ENCODE assay signal across 13 cellular contexts in the genomic region with DNA sequence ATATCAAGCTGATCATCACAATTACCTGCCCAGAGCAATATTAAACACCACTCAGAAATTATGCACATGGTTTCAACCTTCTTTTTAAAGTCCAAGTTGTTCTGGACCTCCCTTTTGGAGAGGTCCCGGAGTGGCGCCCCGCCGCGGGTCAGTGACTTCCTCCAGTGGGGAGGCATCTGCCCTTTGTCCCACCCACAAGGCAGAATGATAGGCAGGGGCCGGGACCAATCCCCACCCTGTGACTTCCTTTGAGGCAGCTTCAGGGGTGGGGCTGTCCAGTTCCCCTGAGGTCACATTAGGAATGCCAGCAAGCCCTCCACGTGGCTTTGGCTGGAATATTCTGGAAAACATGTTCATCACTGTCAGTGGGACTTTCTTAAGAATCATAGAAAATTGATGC.
DNase-seq lines count a peak whose midpoint lies in the region; ATAC-seq, FAIRE-seq and TF ChIP-seq lines count a peak whose summit lies in the region.
"Had no signal": no experiment of that assay in that cellular context is flagged by ENCODE, and none has a peak within 500 bp of the region (broad histone marks: within the 10 kb centered on the region; RNA-seq: fewer than 3 reads in every experiment).

No MANE protein-coding gene starts in this region.

- DNase-seq in Right ventricle myocardium inferior (ENCODE audit: missing footprints) (peak; percentile 70), right atrium auricular region (ENCODE audit: low spot score) (no peak), K562 (ENCODE audit: extremely low read depth in 1 of 4, low spot score in 3 of 4) (peak; percentile 68 to 90 (median 88)), left lung (no peak), NCI-H146 treated with DMSO at 0.1 percent for 48 hours (lab: John Stamatoyannopoulos, UW; ENCODE audit: unreplicated experiment) (no peak), dermis blood vessel endothelial cell (no peak), PC-9 (no peak)
- DNase-seq: activated T-cell treated with anti-CD3 and anti-CD28 coated beads for 4 hours, DMS79, NCI-H510A treated with DMSO at 0.1 percent for 48 hours had no signal

- H3K27ac ChIP-seq in right atrium auricular region (no peak overlapping the region), K562 (ENCODE audit: extremely low read depth, low read depth, low read length) (no peak overlapping the region), left lung (no peak overlapping the region), PC-9 (no peak overlapping the region)

- H3K27me3 ChIP-seq in right atrium auricular region (no peaks in the 10 kb centered on the region), K562 (ENCODE audit: control insufficient read depth in 2 of 2, insufficient read depth in 2 of 2, low read length in 2 of 2) (peaks cover 12 to 39% of the 10 kb centered on the region in 2 experiments; a peak in 3 of 5 replicates), left lung (peaks cover 0 to 6% of the 10 kb centered on the region in 2 donors), PC-9 (ENCODE audit: insufficient read depth, low read depth) (no peaks in the 10 kb centered on the region)
- H3K27me3 ChIP-seq: gastrocnemius medialis had no signal

- H3K9ac ChIP-seq in K562 (ENCODE audit: insufficient read depth in 1 of 2, low read depth in 2 of 2, low read length in 2 of 2) = no peak overlapping the region

- POLR2A ChIA-PET in K562 (lab: Yijun Ruan, JAX) (no interaction called here), PC-9 (lab: Charles Lee; ENCODE audit: unreplicated experiment) (no interaction called here)

- peak; percentile 32 for FAIRE-seq in K562 (lab: Jason Lieb, UNC)

- BruUV-seq in K562 (replicated peaks; lab: Mats Ljungman, UMichigan) (no TSS peak), PC-9 (replicated peaks; lab: Mats Ljungman, UMichigan) (no TSS peak)

- H3K4me1 ChIP-seq in right atrium auricular region (peaks cover 0 to 18% of the 10 kb centered on the region in 2 donors), K562 (replicated peaks in 1 of 2; ENCODE audit: control insufficient read depth in 2 of 2, insufficient read depth in 2 of 2, low read length in 2 of 2) (no peaks in the 10 kb centered on the region), left lung (no peaks in the 10 kb centered on the region), PC-9 (replicated peaks; ENCODE audit: insufficient read depth) (peaks cover 67% of the 10 kb centered on the region)
- H3K4me1 ChIP-seq: HAP-1 had no signal

- H2AFZ ChIP-seq in K562 (ENCODE audit: low read depth, low read length) = no peak overlapping the region
- no peak overlapping the region for H2AFZ ChIP-seq in PC-9

- ATAC-seq in Right ventricle myocardium inferior = no peak
- ATAC-seq in K562 = peak; percentile 99
- peak; percentile 17 for ATAC-seq in left lung
- ATAC-seq in HG02884 (IDR thresholded peaks at IDR 0.05; ENCODE audit: unreplicated experiment) = no peak
- ATAC-seq: gastrocnemius medialis had no signal

- intact Hi-C loops in Right ventricle myocardium inferior (cut with DNase I) = loop anchor here (2.0 kb wide), 1 partner anchor 367 kb away; no protein-coding TSS in a partner anchor
- intact Hi-C loops in K562 (cut with micrococcal nuclease) = no loop called here
- intact Hi-C loops in left lung (cut with DNase I) = no loop called here
- intact Hi-C loops in PC-9 (cut with micrococcal nuclease; ENCODE audit: unreplicated experiment) = no loop called here

- H3K9me3 ChIP-seq in right atrium auricular region (no peaks in the 10 kb centered on the region), K562 (replicated peaks; ENCODE audit: control insufficient read depth, insufficient read depth, low read depth, low read length) (no peaks in the 10 kb centered on the region), left lung (no peaks in the 10 kb centered on the region), PC-9 (ENCODE audit: insufficient read depth, low read depth) (no peaks in the 10 kb centered on the region)
- H3K9me3 ChIP-seq: gastrocnemius medialis, HAP-1 had no signal

- CTCF ChIA-PET in K562 (lab: Yijun Ruan, JAX; ENCODE audit: low intra/inter-chr PET ratio) = no interaction called here
- CTCF ChIA-PET in PC-9 (lab: Charles Lee) = no interaction called here

- TF ChIP-seq CTCF in right atrium auricular region (IDR thresholded peaks at IDR 0.05) = no peak
- no peak for TF ChIP-seq CTCF in K562 (IDR thresholded peaks at IDR 0.05 in 2 of 3, conservative IDR thresholded peaks at IDR 0.05 in 1 of 3; ENCODE audit: insufficient read depth in 2 of 3, low read depth in 1 of 3, low read length in 3 of 3)
- no peak for TF ChIP-seq CTCF in left lung (IDR thresholded peaks at IDR 0.05)
- TF ChIP-seq CTCF in PC-9 (conservative IDR thresholded peaks at IDR 0.05) = no peak

- no peak for TF ChIP-seq RAD21 in K562 (CRISPR knock-in tag; conservative IDR thresholded peaks at IDR 0.05 in 1 of 2, IDR thresholded peaks at IDR 0.05 in 1 of 2)

- H3K36me3 ChIP-seq in right atrium auricular region (no peaks in the 10 kb centered on the region), K562 (ENCODE audit: control insufficient read depth, insufficient read depth, low read length) (no peaks in the 10 kb centered on the region), left lung (no peaks in the 10 kb centered on the region), PC-9 (ENCODE audit: low read depth) (no peaks in the 10 kb centered on the region)
- H3K36me3 ChIP-seq: gastrocnemius medialis, HAP-1 had no signal

- no peak for TF ChIP-seq POLR2A in K562 (conservative IDR thresholded peaks at IDR 0.05)

- WGBS in K562 (ENCODE audit: insufficient coverage, low coverage, missing lambda C conversion rate) = 0% methylated on average over 7 of the region's 7 CpGs

- H3F3A ChIP-seq in PC-9 (ENCODE audit: insufficient read depth, low read depth) = peaks cover 38% of the 10 kb centered on the region

- in situ Hi-C loops in K562 (cut with MboI) = no loop called here

- TF ChIP-seq EP300 in K562 (IDR thresholded peaks at IDR 0.05; ENCODE audit: low read length) = no peak

- H3K79me2 ChIP-seq in K562 (ENCODE audit: control insufficient read depth, insufficient read depth, low read length) = no peaks in the 10 kb centered on the region
- H3K79me2 ChIP-seq in PC-9 (ENCODE audit: low read depth) = no peaks in the 10 kb centered on the region

- H4K20me1 ChIP-seq in K562 (replicated peaks; ENCODE audit: control insufficient read depth, insufficient read depth, low read length) = no peaks in the 10 kb centered on the region; the same call in 1 of the 2 replicates
- no peaks in the 10 kb centered on the region for H4K20me1 ChIP-seq in PC-9 (ENCODE audit: insufficient read depth)

- H3K4me3 ChIP-seq in right atrium auricular region (no peak overlapping the region), K562 (no peak overlapping the region), left lung (no peak overlapping the region), PC-9 (no peak overlapping the region)
- H3K4me3 ChIP-seq: gastrocnemius medialis, HAP-1 had no signal

- H3K9me1 ChIP-seq in K562 (ENCODE audit: control insufficient read depth, insufficient read depth, low read length) = no peaks in the 10 kb centered on the region

- H3K9me2 ChIP-seq in PC-9 (ENCODE audit: insufficient read depth) = no peaks in the 10 kb centered on the region

- H3K4me2 ChIP-seq in K562 (ENCODE audit: insufficient read depth, low read length) = peak overlapping the region; percentile 26; the same call in 1 of the 2 replicates
- H3K4me2 ChIP-seq in PC-9 = no peak overlapping the region

TF ChIP-seq in K562, 482 proteins besides CTCF, POLR2A, EP300 and RAD21 (continues in another document):
- TF ChIP-seq RCOR1 (IDR thresholded peaks at IDR 0.05; ENCODE audit: borderline replicate concordance in 1 of 2, low read depth in 2 of 2, low read length in 2 of 2) (no peak), FOS (IDR thresholded peaks at IDR 0.05; ENCODE audit: extremely low read depth, insufficient read length) (peak; percentile 60), SP2 (IDR thresholded peaks at IDR 0.05; ENCODE audit: extremely low read depth, low read depth, low read length, poor library complexity, severe bottlenecking) (peak; percentile 53), IFI16 (CRISPR knock-in tag; IDR thresholded peaks at IDR 0.05) (no peak), ZNF23 (CRISPR knock-in tag; IDR thresholded peaks at IDR 0.05) (no peak), KDM4B (IDR thresholded peaks at IDR 0.05; ENCODE audit: borderline replicate concordance in 2 of 2, low read depth in 1 of 2) (no peak)
- TF ChIP-seq, protein P1, sequence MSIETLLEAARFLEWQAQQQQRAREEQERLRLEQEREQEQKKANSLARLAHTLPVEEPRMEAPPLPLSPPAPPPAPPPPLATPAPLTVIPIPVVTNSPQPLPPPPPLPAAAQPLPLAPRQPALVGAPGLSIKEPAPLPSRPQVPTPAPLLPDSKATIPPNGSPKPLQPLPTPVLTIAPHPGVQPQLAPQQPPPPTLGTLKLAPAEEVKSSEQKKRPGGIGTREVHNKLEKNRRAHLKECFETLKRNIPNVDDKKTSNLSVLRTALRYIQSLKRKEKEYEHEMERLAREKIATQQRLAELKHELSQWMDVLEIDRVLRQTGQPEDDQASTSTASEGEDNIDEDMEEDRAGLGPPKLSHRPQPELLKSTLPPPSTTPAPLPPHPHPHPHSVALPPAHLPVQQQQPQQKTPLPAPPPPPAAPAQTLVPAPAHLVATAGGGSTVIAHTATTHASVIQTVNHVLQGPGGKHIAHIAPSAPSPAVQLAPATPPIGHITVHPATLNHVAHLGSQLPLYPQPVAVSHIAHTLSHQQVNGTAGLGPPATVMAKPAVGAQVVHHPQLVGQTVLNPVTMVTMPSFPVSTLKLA (conservative IDR thresholded peaks at IDR 0.05) = 0 out of 4 replicates have a peak, but pooled peaks of 1 of the 2 experiments have one; percentile 17
- TF ChIP-seq, protein P2, sequence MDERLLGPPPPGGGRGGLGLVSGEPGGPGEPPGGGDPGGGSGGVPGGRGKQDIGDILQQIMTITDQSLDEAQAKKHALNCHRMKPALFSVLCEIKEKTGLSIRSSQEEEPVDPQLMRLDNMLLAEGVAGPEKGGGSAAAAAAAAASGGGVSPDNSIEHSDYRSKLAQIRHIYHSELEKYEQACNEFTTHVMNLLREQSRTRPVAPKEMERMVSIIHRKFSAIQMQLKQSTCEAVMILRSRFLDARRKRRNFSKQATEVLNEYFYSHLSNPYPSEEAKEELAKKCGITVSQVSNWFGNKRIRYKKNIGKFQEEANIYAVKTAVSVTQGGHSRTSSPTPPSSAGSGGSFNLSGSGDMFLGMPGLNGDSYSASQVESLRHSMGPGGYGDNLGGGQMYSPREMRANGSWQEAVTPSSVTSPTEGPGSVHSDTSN (CRISPR knock-in tag; IDR thresholded peaks at IDR 0.05; ENCODE audit: low read depth) = peak; percentile 83
- TF ChIP-seq, protein P2 (tag; conservative IDR thresholded peaks at IDR 0.05; ENCODE audit: low read depth) = peak; percentile 94

Comparison
In these comparisons a context has a peak if more than half of its experiments do, and no peak if none do; other contexts are left out.
1. DNase-seq: peak in Right ventricle myocardium inferior (single experiment) and K562 (4 of 4); none in right atrium auricular region (single experiment), left lung (0 of 2), NCI-H146 treated with DMSO at 0.1 percent for 48 hours (single experiment), dermis blood vessel endothelial cell (single experiment) and PC-9 (0 of 2).
2. ATAC-seq: peak in K562 (single experiment) and left lung (single experiment); none in Right ventricle myocardium inferior (single experiment) and HG02884 (single experiment).